Comparison of ENCODE assay signal across 16 cellular contexts in genomic region chr4:165170819-165171218, GRCh38. TPM values are rescaled to one million over a fixed set of nuclear protein-coding genes. Genes with fewer than 3 reads are reported as not detected.
DNase-seq lines count a peak whose midpoint lies in the region; ATAC-seq, FAIRE-seq and TF ChIP-seq lines count a peak whose summit lies in the region.
"Had no signal": no experiment of that assay in that cellular context is flagged by ENCODE, and none has a peak within 500 bp of the region (broad histone marks: within the 10 kb centered on the region; RNA-seq: fewer than 3 reads in every experiment).

No MANE protein-coding gene starts in this region.

- TF ChIP-seq EP300 in K562 (IDR thresholded peaks at IDR 0.05; ENCODE audit: low read length), result no peak

- no peak overlapping the region for H3K9ac ChIP-seq in K562 (ENCODE audit: insufficient read depth in 1 of 2, low read depth in 2 of 2, low read length in 2 of 2)
- H3K9ac ChIP-seq: GM23248 had no signal

- no peaks in the 10 kb centered on the region for H3K9me1 ChIP-seq in K562 (ENCODE audit: control insufficient read depth, insufficient read depth, low read length)

- TF ChIP-seq POLR2A in K562 (conservative IDR thresholded peaks at IDR 0.05) (no peak), right lobe of liver (IDR thresholded peaks at IDR 0.05) (no peak)

- CTCF ChIA-PET in K562 (lab: Yijun Ruan, JAX; ENCODE audit: low intra/inter-chr PET ratio), result no interaction called here

- no peak for TF ChIP-seq RAD21 in K562 (CRISPR knock-in tag; conservative IDR thresholded peaks at IDR 0.05 in 1 of 2, IDR thresholded peaks at IDR 0.05 in 1 of 2)

- H3K36me3 ChIP-seq in K562 (ENCODE audit: control insufficient read depth, insufficient read depth, low read length) (no peaks in the 10 kb centered on the region), right lobe of liver (no peaks in the 10 kb centered on the region)
- H3K36me3 ChIP-seq: HAP-1 had no signal

- H3K27me3 ChIP-seq in K562 (ENCODE audit: control insufficient read depth in 2 of 2, insufficient read depth in 2 of 2, low read length in 2 of 2) (no peaks in the 10 kb centered on the region; a peak in 1 of 5 replicates), right lobe of liver (no peaks in the 10 kb centered on the region)

- no peak for TF ChIP-seq CTCF in K562 (IDR thresholded peaks at IDR 0.05 in 2 of 3, conservative IDR thresholded peaks at IDR 0.05 in 1 of 3; ENCODE audit: insufficient read depth in 2 of 3, low read depth in 1 of 3, low read length in 3 of 3)
- TF ChIP-seq CTCF in right lobe of liver (IDR thresholded peaks at IDR 0.05), result no peak

- no peaks in the 10 kb centered on the region for H3K27me3 Mint-ChIP-seq in stimulated activated naive CD8-positive, alpha-beta T cell treated with anti-CD3 and anti-CD28 coated beads, Interleukin-15, amount 100 ng/mL, for 72 hours

- BruUV-seq in K562 (replicated peaks; lab: Mats Ljungman, UMichigan), result no TSS peak

- H3K4me1 ChIP-seq in K562 (replicated peaks in 1 of 2; ENCODE audit: control insufficient read depth in 2 of 2, insufficient read depth in 2 of 2, low read length in 2 of 2) (no peaks in the 10 kb centered on the region), right lobe of liver (peaks cover 0 to 3% (median 0%) of the 10 kb centered on the region in 4 donors)
- H3K4me1 ChIP-seq: HAP-1 had no signal

- ATAC-seq in stimulated activated naive CD8-positive, alpha-beta T cell treated with anti-CD3 and anti-CD28 coated beads, Interleukin-15, amount 100 ng/mL, for 72 hours, result peak; percentile 18
- ATAC-seq in stimulated activated naive CD8-positive, alpha-beta T cell treated with anti-CD3 and anti-CD28 coated beads, Interleukin-15, Interleukin-2, amounts not matched to agents 100 U/mL and 50 U/mL, for 24 hours, result no peak
- ATAC-seq in K562, result peak; percentile 42; the same call in 2 of the 3 replicates
- peak; percentile 48 to 81 (median 72) for ATAC-seq in right lobe of liver

- no peak overlapping the region for H3K4me2 ChIP-seq in K562 (ENCODE audit: insufficient read depth, low read length)

- POLR2A ChIA-PET in K562 (lab: Yijun Ruan, JAX), result no interaction called here

- no peaks in the 10 kb centered on the region for H3K4me1 Mint-ChIP-seq in stimulated activated naive CD8-positive, alpha-beta T cell treated with anti-CD3 and anti-CD28 coated beads, Interleukin-15, amount 100 ng/mL, for 72 hours
- H3K4me1 Mint-ChIP-seq: B cell had no signal

- no peak overlapping the region for H3K27ac Mint-ChIP-seq in stimulated activated naive CD8-positive, alpha-beta T cell treated with anti-CD3 and anti-CD28 coated beads, Interleukin-15, amount 100 ng/mL, for 72 hours
- H3K27ac Mint-ChIP-seq: B cell; CD4-positive, alpha-beta T cell; HFFc6 had no signal

- H3K4me3 ChIP-seq in K562 (no peak overlapping the region), right lobe of liver (no peak overlapping the region)
- H3K4me3 ChIP-seq: GM23248, HAP-1 had no signal

- H3K9me3 ChIP-seq in K562 (replicated peaks; ENCODE audit: control insufficient read depth, insufficient read depth, low read depth, low read length), result no peaks in the 10 kb centered on the region
- no peaks in the 10 kb centered on the region for H3K9me3 ChIP-seq in right lobe of liver
- H3K9me3 ChIP-seq: HAP-1 had no signal

- H2AFZ ChIP-seq in K562 (ENCODE audit: low read depth, low read length), result no peak overlapping the region
- H2AFZ ChIP-seq: GM23248 had no signal

- no peaks in the 10 kb centered on the region for H4K20me1 ChIP-seq in K562 (replicated peaks; ENCODE audit: control insufficient read depth, insufficient read depth, low read length)

- H3K27ac ChIP-seq in K562 (ENCODE audit: extremely low read depth, low read depth, low read length) (no peak overlapping the region), right lobe of liver (no peak overlapping the region)
- H3K27ac ChIP-seq: GM23248 had no signal

- no peak for DNase-seq in stimulated activated naive CD8-positive, alpha-beta T cell treated with anti-CD3 and anti-CD28 coated beads, Interleukin-15, amount 100 ng/mL, for 72 hours
- no peak for DNase-seq in stimulated activated naive CD8-positive, alpha-beta T cell treated with anti-CD3 and anti-CD28 coated beads, Interleukin-15, Interleukin-2, amounts not matched to agents 100 U/mL and 50 U/mL, for 24 hours
- DNase-seq in K562 (ENCODE audit: extremely low read depth in 1 of 4, low spot score in 3 of 4), result no peak
- peak in 1 of 3 donors; percentile 61 for DNase-seq in right lobe of liver
- DNase-seq in NOMO-1 treated with DMSO at 0.1 percent for 48 hours (lab: John Stamatoyannopoulos, UW; ENCODE audit: unreplicated experiment), result no peak
- no peak for DNase-seq in NCI-H524 treated with DMSO at 0.1 percent for 48 hours (lab: John Stamatoyannopoulos, UW)
- no peak for DNase-seq in GOT3 (lab: John Stamatoyannopoulos, UW)
- DNase-seq: C1 segment of cervical spinal cord; Calu3; CD4-positive, alpha-beta T cell; DMS 273 treated with DMSO at 0.1 percent for 48 hours; GM23248; HFFc6 had no signal

- intact Hi-C loops in K562 (cut with micrococcal nuclease) (no loop called here), right lobe of liver (cut with DNase I) (no loop called here)

- 7% methylated on average over 2 of the region's 2 CpGs for WGBS in K562 (ENCODE audit: insufficient coverage, low coverage, missing lambda C conversion rate)
- 13% methylated on average over 2 of the region's 2 CpGs for WGBS in right lobe of liver (ENCODE audit: insufficient coverage, low coverage, low lambda C conversion rate, missing lambda C conversion rate)

- peaks cover 0 to 20% of the 10 kb centered on the region in 2 donors for H3K9me3 Mint-ChIP-seq in stimulated activated naive CD8-positive, alpha-beta T cell treated with anti-CD3 and anti-CD28 coated beads, Interleukin-15, amount 100 ng/mL, for 72 hours
- H3K9me3 Mint-ChIP-seq: HFFc6 had no signal

- no peak overlapping the region for H3K4me3 Mint-ChIP-seq in stimulated activated naive CD8-positive, alpha-beta T cell treated with anti-CD3 and anti-CD28 coated beads, Interleukin-15, amount 100 ng/mL, for 72 hours
- H3K4me3 Mint-ChIP-seq: B cell; CD4-positive, alpha-beta T cell; HFFc6 had no signal

- in situ Hi-C loops in K562 (cut with MboI), result no loop called here

- no peaks in the 10 kb centered on the region for H3K79me2 ChIP-seq in K562 (ENCODE audit: control insufficient read depth, insufficient read depth, low read length)

- no peak for FAIRE-seq in K562 (lab: Jason Lieb, UNC)
- FAIRE-seq: A204.1 had no signal

TF ChIP-seq in K562, 482 proteins besides CTCF, POLR2A, EP300 and RAD21 (continues in another document):
- TF ChIP-seq ZNF133 (CRISPR knock-in tag; IDR thresholded peaks at IDR 0.05), result no peak
- no peak for TF ChIP-seq ZNF274 (IDR thresholded peaks at IDR 0.05; ENCODE audit: borderline replicate concordance, low read depth, low read length)

RNA-seq across cellular contexts. Expression of gene KLHL2, which starts 36.5 kb away (rescaled TPM):
- total RNA-seq in K562 (2011; cell fraction: chromatin; rRNA removed; ENCODE audit: low replicate concordance), result 6.5 and 17.9 TPM in 2 replicates
- 2.9 and 3.3 TPM in 2 replicates for total RNA-seq in K562 (2011; cell fraction: nucleolus; rRNA removed)
- 4.8 and 5.3 TPM in 2 replicates for total RNA-seq in K562 (2011; cell fraction: nucleoplasm; rRNA removed)
- total RNA-seq in K562 (2014; rRNA removed) (6.4 and 7.0 TPM in 2 replicates), K562 (2014; rRNA removed; fragmentation: Illumina TruSeq; extraction: Trizol) (6.4 and 7.5 TPM in 2 replicates), K562 (2015; rRNA removed; fragmentation: Illumina TruSeq; extraction: Trizol) (5.9 and 6.1 TPM in 2 replicates), K562 (2021) (4.9 and 5.5 TPM in 2 replicates), right lobe of liver (10 to 100 TPM; 15.6 to 25.3 (median 20.3) TPM)
- polyA plus RNA-seq in K562 (2011; rRNA removed) (9.8 and 11.3 TPM in 2 replicates), K562 (2014; fragmentation: Illumina TruSeq; extraction: Trizol) (4.8 and 5.6 TPM in 2 replicates), K562 (2014; fragmentation: Nextera tagmentation; extraction: Ambion mirVana) (1 to 10 TPM; 2.5 to 3.5 TPM), K562 (2014; rRNA removed) (7.9 and 8.2 TPM in 2 replicates)
- polyA plus RNA-seq in K562 (2011; cell fraction: cytosol; rRNA removed), result 2.4 and 6.1 TPM in 2 replicates
- 7.4 and 11.0 TPM in 2 replicates for polyA plus RNA-seq in K562 (2011; cell fraction: nucleus; rRNA removed)
- polyA plus RNA-seq in K562 (2012), result 5.9 and 7.4 TPM in 2 replicates
- polyA minus RNA-seq in K562 (2011; rRNA and poly(A)+ RNA removed), result 17.1 and 19.6 TPM in 2 replicates
- 3.5 and 6.9 TPM in 2 replicates for polyA minus RNA-seq in K562 (2011; cell fraction: cytosol; rRNA and poly(A)+ RNA removed)
- 5.8 and 9.0 TPM in 2 replicates for polyA minus RNA-seq in K562 (2011; cell fraction: nucleus; rRNA and poly(A)+ RNA removed)

RNA-seq across cellular contexts. Expression of gene TMEM192, which starts 58.2 kb away (rescaled TPM):
- 16.3 and 18.3 TPM in 2 replicates for total RNA-seq in K562 (2011; cell fraction: chromatin; rRNA removed; ENCODE audit: low replicate concordance)
- 10.3 and 11.7 TPM in 2 replicates for total RNA-seq in K562 (2011; cell fraction: nucleolus; rRNA removed)
- 20.1 and 20.8 TPM in 2 replicates for total RNA-seq in K562 (2011; cell fraction: nucleoplasm; rRNA removed)
- total RNA-seq in K562 (2014; rRNA removed) (7.9 and 13.7 TPM in 2 replicates), K562 (2014; rRNA removed; fragmentation: Illumina TruSeq; extraction: Trizol) (19.5 and 19.9 TPM in 2 replicates), K562 (2015; rRNA removed; fragmentation: Illumina TruSeq; extraction: Trizol) (20.0 and 20.6 TPM in 2 replicates), K562 (2021) (13.2 and 15.2 TPM in 2 replicates), right lobe of liver (10 to 100 TPM; 16.2 to 40.0 (median 23.3) TPM)
- polyA plus RNA-seq in K562 (2011; rRNA removed) (20.8 and 28.5 TPM in 2 replicates), K562 (2014; fragmentation: Illumina TruSeq; extraction: Trizol) (24.1 and 25.5 TPM in 2 replicates), K562 (2014; fragmentation: Nextera tagmentation; extraction: Ambion mirVana) (1 to 10 TPM; 4.4 to 4.5 TPM), K562 (2014; rRNA removed) (13.3 TPM in 2 replicates)
- polyA plus RNA-seq in K562 (2011; cell fraction: cytosol; rRNA removed), result 14.1 and 18.6 TPM in 2 replicates
- polyA plus RNA-seq in K562 (2011; cell fraction: nucleus; rRNA removed), result 4.6 and 4.7 TPM in 2 replicates
- 12.0 and 14.0 TPM in 2 replicates for polyA plus RNA-seq in K562 (2012)
- 22.1 and 23.0 TPM in 2 replicates for polyA minus RNA-seq in K562 (2011; rRNA and poly(A)+ RNA removed)
- polyA minus RNA-seq in K562 (2011; cell fraction: cytosol; rRNA and poly(A)+ RNA removed), result 5.8 and 10.6 TPM in 2 replicates
- 1.3 and 2.2 TPM in 2 replicates for polyA minus RNA-seq in K562 (2011; cell fraction: nucleus; rRNA and poly(A)+ RNA removed)
